ENCODE assay signal across 8 cellular contexts in the genomic region with DNA sequence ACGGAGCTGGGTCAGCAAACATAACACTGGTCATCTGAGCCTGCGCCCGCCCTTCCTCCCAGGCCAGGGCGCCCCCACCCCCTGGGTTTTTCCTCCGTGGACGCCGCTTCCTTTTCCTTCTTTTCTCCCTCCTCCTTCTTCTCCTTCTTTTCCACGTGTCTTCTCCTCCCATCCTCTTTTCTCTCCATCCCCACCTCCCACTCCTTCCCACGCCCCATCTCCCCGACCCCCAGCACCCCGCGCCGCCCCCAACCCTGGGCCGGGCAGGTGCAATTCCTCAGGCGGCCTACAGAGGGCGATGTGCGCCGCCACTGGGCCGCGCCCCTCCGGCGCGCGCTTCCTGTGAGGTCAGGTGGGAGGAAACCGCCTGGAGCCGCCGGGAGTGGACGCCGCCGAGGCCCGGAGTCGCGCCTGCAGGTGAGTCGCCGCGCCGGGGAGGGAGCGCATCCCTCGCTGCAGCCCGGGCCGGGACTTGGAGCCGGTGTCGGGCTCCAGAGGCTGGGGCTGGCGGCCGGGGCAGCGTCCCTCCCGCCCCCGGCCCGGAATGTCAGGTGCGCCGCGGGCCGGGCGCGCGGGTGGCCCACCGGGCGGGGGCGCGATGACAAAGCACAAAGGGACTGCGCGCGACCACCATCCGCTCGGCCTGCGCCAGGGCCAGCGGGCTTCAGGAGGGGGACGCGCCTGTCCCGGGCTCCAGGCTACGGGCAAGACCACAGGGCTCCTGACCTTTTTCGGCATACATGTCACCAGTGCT. TPM values are rescaled to one million over a fixed set of nuclear protein-coding genes. Genes with fewer than 3 reads are reported as not detected.
DNase-seq lines count a peak whose midpoint lies in the region; ATAC-seq and TF ChIP-seq lines count a peak whose summit lies in the region.

A gene with protein sequence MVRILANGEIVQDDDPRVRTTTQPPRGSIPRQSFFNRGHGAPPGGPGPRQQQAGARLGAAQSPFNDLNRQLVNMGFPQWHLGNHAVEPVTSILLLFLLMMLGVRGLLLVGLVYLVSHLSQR (plus strand): TSS at position 351 of the 754 bp plus-strand sequence. CDS start 1,497 bp downstream, outside the sequence.

- peaks cover 17 to 29% (median 24%) of the 10 kb centered on the region in 3 donors for H3K4me1 Mint-ChIP-seq in CD8-positive, alpha-beta memory T cell
- H3K4me1 Mint-ChIP-seq in progenitor cell of endocrine pancreas (ENCODE audit: low read depth): peaks cover 9% of the 10 kb centered on the region

- no peak for TF ChIP-seq POLR2A in Peyer's patch (IDR thresholded peaks at IDR 0.05)
- peak in 2 of 4 donors; percentile 23 to 56 for TF ChIP-seq POLR2A in upper lobe of left lung (IDR thresholded peaks at IDR 0.05)

- TF ChIP-seq EP300 in upper lobe of left lung (IDR thresholded peaks at IDR 0.05): no peak

- no peaks in the 10 kb centered on the region for H3K36me3 ChIP-seq in CD8-positive, alpha-beta memory T cell (ENCODE audit: insufficient read depth, low read length)
- H3K36me3 ChIP-seq in Peyer's patch (no peaks in the 10 kb centered on the region), upper lobe of left lung (no peaks in the 10 kb centered on the region)

- peaks cover 0 to 18% (median 8%) of the 10 kb centered on the region in 3 donors for H3K36me3 Mint-ChIP-seq in CD8-positive, alpha-beta memory T cell
- H3K36me3 Mint-ChIP-seq in progenitor cell of endocrine pancreas (ENCODE audit: insufficient read depth): peaks cover 15% of the 10 kb centered on the region

- peak; percentile 64 to 87 (median 72) for DNase-seq in CD8-positive, alpha-beta memory T cell
- no peak for DNase-seq in HFF-Myc (ENCODE audit: extremely low read depth, low read depth)
- DNase-seq in Peyer's patch: peak; percentile 53 to 86 (median 85)
- DNase-seq in activated naive CD4-positive, alpha-beta T cell treated with Interleukin-2 at 50 U/mL for 16 hours: peak; percentile 76
- peak; percentile 64 for DNase-seq in Right ventricle myocardium superior
- DNase-seq in progenitor cell of endocrine pancreas (ENCODE audit: low spot score, unreplicated experiment): peak; percentile 85
- peak; percentile 76 to 94 for DNase-seq in upper lobe of left lung

- POLR2A ChIA-PET in CD8-positive, alpha-beta memory T cell (lab: Charles Lee): no interaction called here

- 10 to 11% methylated on average over 17 to 63 of the region's 72 CpGs for WGBS in upper lobe of left lung, 2 donors

- peak within 1 kb of the TSS; percentile 16 for H3K27ac ChIP-seq in CD8-positive, alpha-beta memory T cell (ENCODE audit: low read depth, low read length)
- H3K27ac ChIP-seq in Peyer's patch (peak within 1 kb of the TSS in 2 of 4 donors; percentile 42 to 68), upper lobe of left lung (peak within 1 kb of the TSS in 1 of 4 donors; percentile 47)

- CTCF ChIA-PET in CD8-positive, alpha-beta memory T cell (lab: Charles Lee): interaction anchor here (0.6 to 2.9 kb wide), 8 partner anchors 9 to 187 kb away, joined by 3 to 10 read pairs (median 5); no protein-coding TSS in a partner anchor

- H3K9me3 Mint-ChIP-seq in CD8-positive, alpha-beta memory T cell: peaks cover 0 to 2% (median 0%) of the 10 kb centered on the region in 5 donors
- H3K9me3 Mint-ChIP-seq in progenitor cell of endocrine pancreas (ENCODE audit: low read depth): peaks cover 3% of the 10 kb centered on the region

- peak within 1 kb of the TSS; percentile 57 to 90 (median 72) for H3K4me3 Mint-ChIP-seq in CD8-positive, alpha-beta memory T cell
- peak within 1 kb of the TSS; percentile 84 for H3K4me3 Mint-ChIP-seq in progenitor cell of endocrine pancreas (ENCODE audit: low read depth)

- intact Hi-C loops in Right ventricle myocardium superior (cut with DNase I): no loop called here

- no peaks in the 10 kb centered on the region for H3K9me3 ChIP-seq in CD8-positive, alpha-beta memory T cell (ENCODE audit: low read length)
- H3K9me3 ChIP-seq in Peyer's patch: no peaks in the 10 kb centered on the region
- H3K9me3 ChIP-seq in upper lobe of left lung: no peaks in the 10 kb centered on the region

- ATAC-seq in Right ventricle myocardium superior (ENCODE audit: poor library complexity): peak; percentile 87
- peak; percentile 89 for ATAC-seq in upper lobe of left lung (ENCODE audit: low FRiP score in 2 of 2)
- ATAC-seq in HG02870 (IDR thresholded peaks at IDR 0.05; ENCODE audit: unreplicated experiment): no peak

- peaks cover 15% of the 10 kb centered on the region for H3K4me1 ChIP-seq in CD8-positive, alpha-beta memory T cell (ENCODE audit: insufficient read depth, low read length)
- peaks cover 0 to 15% (median 4%) of the 10 kb centered on the region in 4 donors for H3K4me1 ChIP-seq in Peyer's patch
- H3K4me1 ChIP-seq in upper lobe of left lung: peaks cover 7 to 18% (median 12%) of the 10 kb centered on the region in 4 donors

- H3K27me3 Mint-ChIP-seq in CD8-positive, alpha-beta memory T cell: peaks cover 0 to 2% of the 10 kb centered on the region in 2 donors
- peaks cover 8% of the 10 kb centered on the region for H3K27me3 Mint-ChIP-seq in progenitor cell of endocrine pancreas

- peak within 1 kb of the TSS in 7 of 8 donors; percentile 10 to 79 (median 48) for H3K27ac Mint-ChIP-seq in CD8-positive, alpha-beta memory T cell
- peak within 1 kb of the TSS; percentile 93 for H3K27ac Mint-ChIP-seq in progenitor cell of endocrine pancreas

- no peaks in the 10 kb centered on the region for H3K27me3 ChIP-seq in CD8-positive, alpha-beta memory T cell (ENCODE audit: insufficient read depth, low read length, poor library complexity, severe bottlenecking)
- H3K27me3 ChIP-seq in Peyer's patch (no peaks in the 10 kb centered on the region), upper lobe of left lung (peaks cover 0 to 10% (median 0%) of the 10 kb centered on the region in 4 donors)

- peak within 1 kb of the TSS; percentile 65 for H3K4me3 ChIP-seq in CD8-positive, alpha-beta memory T cell (ENCODE audit: low read length)
- H3K4me3 ChIP-seq in HFF-Myc (replicated peaks; ENCODE audit: low read depth, low read length) (peak within 1 kb of the TSS; percentile 24), Peyer's patch (peak within 1 kb of the TSS; percentile 52 to 82 (median 54)), upper lobe of left lung (peak within 1 kb of the TSS; percentile 23 to 73 (median 61))

- TF ChIP-seq CTCF in HFF-Myc (IDR thresholded peaks at IDR 0.05; ENCODE audit: low read depth, low read length, missing control alignments): peak; percentile 82
- TF ChIP-seq CTCF in Peyer's patch (IDR thresholded peaks at IDR 0.05): peak; percentile 42 to 97 (median 87)
- peak; percentile 99 for TF ChIP-seq CTCF in progenitor cell of endocrine pancreas (IDR thresholded peaks at IDR 0.05; ENCODE audit: unreplicated experiment)
- peak; percentile 92 to 100 (median 93) for TF ChIP-seq CTCF in upper lobe of left lung (IDR thresholded peaks at IDR 0.05)

RNA-seq across cellular contexts. Expression of the gene that starts here (rescaled TPM):
- total RNA-seq in CD8-positive, alpha-beta memory T cell: 10 to 100 TPM; 10.6 to 10.8 TPM
- 11.8 TPM for polyA plus RNA-seq in CD8-positive, alpha-beta memory T cell
- total RNA-seq in Peyer's patch (1 to 10 TPM in 2 of 4 donors, not detected in 2; 1.4 to 2.4 TPM), Right ventricle myocardium superior (3.3 TPM), progenitor cell of endocrine pancreas (42.4 and 44.2 TPM in 2 replicates), upper lobe of left lung (1 to 10 TPM in 5 of 6 donors, not detected in 1; 3.1 to 7.7 (median 6.5) TPM)
